23 cellular contexts compared by ENCODE assay signal in the genomic region with DNA sequence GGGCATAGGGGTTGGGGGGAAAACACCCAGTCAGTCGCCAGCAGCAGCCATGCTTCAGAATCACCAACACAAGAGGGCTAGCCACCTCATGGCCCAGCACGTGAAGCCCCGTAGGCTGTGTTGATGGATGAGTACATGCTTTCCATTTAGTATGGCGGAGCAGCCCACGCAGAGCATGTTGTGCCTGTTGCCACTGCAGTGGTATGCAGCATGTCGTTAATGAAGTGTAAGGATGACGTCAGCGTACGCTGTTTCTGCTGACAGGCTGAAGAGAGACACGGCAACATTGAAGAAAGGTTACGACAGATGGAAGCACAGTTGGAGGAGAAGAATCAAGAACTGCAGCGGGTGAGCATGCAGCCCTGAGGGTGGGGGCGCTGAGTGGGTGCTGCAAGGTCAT.
DNase-seq lines count a peak whose midpoint lies in the region; ATAC-seq, FAIRE-seq and TF ChIP-seq lines count a peak whose summit lies in the region.
"Had no signal": no experiment of that assay in that cellular context is flagged by ENCODE, and none has a peak within 500 bp of the region (broad histone marks: within the 10 kb centered on the region; RNA-seq: fewer than 3 reads in every experiment).

No MANE protein-coding gene starts in this region.

- no peak for ATAC-seq in HepG2
- ATAC-seq in right lobe of liver = no peak
- ATAC-seq in HG03108 (IDR thresholded peaks at IDR 0.05; ENCODE audit: unreplicated experiment) = no peak
- ATAC-seq: activated CD4-positive, CD25-positive, alpha-beta regulatory T cell treated with anti-CD3 and anti-CD28 coated beads, Interleukin-2, amount 50 U/mL, for 24 hours; activated CD8-positive, alpha-beta T cell treated with anti-CD3 and anti-CD28 coated beads, Interleukin-2, amount 10 ng/mL, durations not matched to agents 7 days and 5 days; activated T-cell treated with anti-CD3 and anti-CD28 coated beads, Interleukin-2, amount 50 U/mL, for 4 hours; naive thymus-derived CD4-positive, alpha-beta T cell; sciatic nerve had no signal

- FAIRE-seq in HepG2 (lab: Jason Lieb, UNC) = no peak
- FAIRE-seq: GM19239, H54 had no signal

- no peak for TF ChIP-seq POLR2A in HepG2 (IDR thresholded peaks at IDR 0.05; ENCODE audit: insufficient read depth in 1 of 2, low read depth in 2 of 2, low read length in 2 of 2)
- no peak for TF ChIP-seq POLR2A in right lobe of liver (IDR thresholded peaks at IDR 0.05)

- 98% methylated on average over 13 of the region's 13 CpGs for WGBS in HepG2 (ENCODE audit: low lambda C conversion rate)
- 90% methylated on average over 11 of the region's 13 CpGs for WGBS in right lobe of liver (ENCODE audit: insufficient coverage, low coverage, low lambda C conversion rate, missing lambda C conversion rate)

- H3K9ac ChIP-seq in HepG2 (ENCODE audit: insufficient read depth, low read depth, low read length) = no peak overlapping the region

- TF ChIP-seq RAD21 in HepG2 (CRISPR knock-in tag; IDR thresholded peaks at IDR 0.05) = no peak

- H3K9me3 ChIP-seq in HepG2 (ENCODE audit: low read length) = no peaks in the 10 kb centered on the region
- H3K9me3 ChIP-seq in right lobe of liver = no peaks in the 10 kb centered on the region

- H3K4me1 ChIP-seq in HepG2 (ENCODE audit: insufficient read depth, low read length) = no peaks in the 10 kb centered on the region
- H3K4me1 ChIP-seq in right lobe of liver = no peaks in the 10 kb centered on the region

- intact Hi-C loops in HepG2 (cut with micrococcal nuclease; ENCODE audit: unreplicated experiment) = no loop called here
- intact Hi-C loops in right lobe of liver (cut with DNase I) = no loop called here

- in situ Hi-C loops in HepG2 (cut with HindIII; ENCODE audit: extremely low pct_ligation_motif_present, low pct_unique_long_range_greater_than_20kb) = no loop called here

- no peak for TF ChIP-seq EP300 in HepG2 (IDR thresholded peaks at IDR 0.05; ENCODE audit: low read depth in 2 of 2, low read length in 2 of 2)
- TF ChIP-seq EP300 in HepG2 (CRISPR knock-in tag; IDR thresholded peaks at IDR 0.05; ENCODE audit: borderline replicate concordance) = no peak

- H4K20me1 ChIP-seq in HepG2 (ENCODE audit: insufficient read depth, low read length) = no peaks in the 10 kb centered on the region

- CTCF ChIA-PET in HepG2 (lab: Yijun Ruan, JAX; ENCODE audit: low intra/inter-chr PET ratio, low total read pairs) = no interaction called here

- H3K36me3 ChIP-seq in HepG2 (replicated peaks in 1 of 2; ENCODE audit: control insufficient read depth in 1 of 2, insufficient read depth in 2 of 2, low read length in 2 of 2) = peaks cover 34 to 81% of the 10 kb centered on the region in 2 experiments
- peaks cover 0 to 88% (median 33%) of the 10 kb centered on the region in 4 donors for H3K36me3 ChIP-seq in right lobe of liver

- DNase-seq in HepG2 (ENCODE audit: low spot score) = no peak
- no peak for DNase-seq in right lobe of liver
- peak; percentile 91 for DNase-seq in cerebellar cortex (ENCODE audit: low spot score)
- peak; percentile 12 for DNase-seq in inferior parietal cortex (ENCODE audit: extremely low spot score)
- DNase-seq in NCI-H1105 (lab: John Stamatoyannopoulos, UW) = no peak
- no peak for DNase-seq in NCI-H1436 treated with DMSO at 0.1 percent for 48 hours (lab: John Stamatoyannopoulos, UW)
- DNase-seq in activated naive CD4-positive, alpha-beta T cell treated with anti-CD3 and anti-CD28 coated beads, Interleukin-2, amount 50 U/mL, for 16 hours = no peak
- DNase-seq: ACHN; activated CD8-positive, alpha-beta T cell treated with anti-CD3 and anti-CD28 coated beads, Interleukin-2, amount 10 ng/mL, durations not matched to agents 7 days and 5 days; activated T-cell treated with anti-CD3 and anti-CD28 coated beads, Interleukin-2, amount 50 U/mL, for 4 hours; CD4-positive, CD25-positive, alpha-beta regulatory T cell; dermis blood vessel endothelial cell; DMS153; foreskin melanocyte; GF-D8; naive thymus-derived CD4-positive, alpha-beta T cell; NCI-H510A; T1000 had no signal

- no peak overlapping the region for H3K4me2 ChIP-seq in HepG2 (ENCODE audit: low read depth, low read length)

- H2AFZ ChIP-seq in HepG2 (ENCODE audit: low read length) = no peak overlapping the region

- no peak overlapping the region for H3K27ac ChIP-seq in HepG2 (ENCODE audit: extremely low read length, insufficient read depth, low read length)
- no peak overlapping the region for H3K27ac ChIP-seq in right lobe of liver

- no peak overlapping the region for H3K4me3 ChIP-seq in HepG2 (replicated peaks in 1 of 3; ENCODE audit: insufficient read depth in 1 of 3, low read depth in 2 of 3, low read length in 3 of 3)
- H3K4me3 ChIP-seq in right lobe of liver = no peak overlapping the region

- no peak for TF ChIP-seq CTCF in HepG2 (CRISPR knock-in tag; IDR thresholded peaks at IDR 0.05)
- no peak for TF ChIP-seq CTCF in right lobe of liver (IDR thresholded peaks at IDR 0.05)

- H3K27me3 ChIP-seq in HepG2 (ENCODE audit: control insufficient read depth in 1 of 2, insufficient read depth in 2 of 2, low read length in 2 of 2) (no peaks in the 10 kb centered on the region), right lobe of liver (no peaks in the 10 kb centered on the region)

- POLR2A ChIA-PET in HepG2 (lab: Yijun Ruan, JAX) = no interaction called here

- no TSS peak for BruUV-seq in HepG2 (replicated peaks; lab: Mats Ljungman, UMichigan)

- no peaks in the 10 kb centered on the region for H3K79me2 ChIP-seq in HepG2 (ENCODE audit: insufficient read depth, low read length)

TF ChIP-seq in HepG2, 621 proteins besides CTCF, POLR2A, EP300 and RAD21:
- TF ChIP-seq RBM22 (optimal IDR thresholded peaks at IDR 0.05; ENCODE audit: low read length) (peak; percentile 44), MLLT10 (CRISPR knock-in tag; IDR thresholded peaks at IDR 0.05) (no peak), ZNF501 (CRISPR knock-in tag; IDR thresholded peaks at IDR 0.05) (no peak), RARA (CRISPR knock-in tag; IDR thresholded peaks at IDR 0.05) (no peak), HIVEP1 (CRISPR knock-in tag; IDR thresholded peaks at IDR 0.05) (no peak), SNRNP70 (IDR thresholded peaks at IDR 0.05; ENCODE audit: low read depth, low read length) (no peak), ARNTL (CRISPR knock-in tag; IDR thresholded peaks at IDR 0.05) (no peak)
- TF ChIP-seq, protein P1, sequence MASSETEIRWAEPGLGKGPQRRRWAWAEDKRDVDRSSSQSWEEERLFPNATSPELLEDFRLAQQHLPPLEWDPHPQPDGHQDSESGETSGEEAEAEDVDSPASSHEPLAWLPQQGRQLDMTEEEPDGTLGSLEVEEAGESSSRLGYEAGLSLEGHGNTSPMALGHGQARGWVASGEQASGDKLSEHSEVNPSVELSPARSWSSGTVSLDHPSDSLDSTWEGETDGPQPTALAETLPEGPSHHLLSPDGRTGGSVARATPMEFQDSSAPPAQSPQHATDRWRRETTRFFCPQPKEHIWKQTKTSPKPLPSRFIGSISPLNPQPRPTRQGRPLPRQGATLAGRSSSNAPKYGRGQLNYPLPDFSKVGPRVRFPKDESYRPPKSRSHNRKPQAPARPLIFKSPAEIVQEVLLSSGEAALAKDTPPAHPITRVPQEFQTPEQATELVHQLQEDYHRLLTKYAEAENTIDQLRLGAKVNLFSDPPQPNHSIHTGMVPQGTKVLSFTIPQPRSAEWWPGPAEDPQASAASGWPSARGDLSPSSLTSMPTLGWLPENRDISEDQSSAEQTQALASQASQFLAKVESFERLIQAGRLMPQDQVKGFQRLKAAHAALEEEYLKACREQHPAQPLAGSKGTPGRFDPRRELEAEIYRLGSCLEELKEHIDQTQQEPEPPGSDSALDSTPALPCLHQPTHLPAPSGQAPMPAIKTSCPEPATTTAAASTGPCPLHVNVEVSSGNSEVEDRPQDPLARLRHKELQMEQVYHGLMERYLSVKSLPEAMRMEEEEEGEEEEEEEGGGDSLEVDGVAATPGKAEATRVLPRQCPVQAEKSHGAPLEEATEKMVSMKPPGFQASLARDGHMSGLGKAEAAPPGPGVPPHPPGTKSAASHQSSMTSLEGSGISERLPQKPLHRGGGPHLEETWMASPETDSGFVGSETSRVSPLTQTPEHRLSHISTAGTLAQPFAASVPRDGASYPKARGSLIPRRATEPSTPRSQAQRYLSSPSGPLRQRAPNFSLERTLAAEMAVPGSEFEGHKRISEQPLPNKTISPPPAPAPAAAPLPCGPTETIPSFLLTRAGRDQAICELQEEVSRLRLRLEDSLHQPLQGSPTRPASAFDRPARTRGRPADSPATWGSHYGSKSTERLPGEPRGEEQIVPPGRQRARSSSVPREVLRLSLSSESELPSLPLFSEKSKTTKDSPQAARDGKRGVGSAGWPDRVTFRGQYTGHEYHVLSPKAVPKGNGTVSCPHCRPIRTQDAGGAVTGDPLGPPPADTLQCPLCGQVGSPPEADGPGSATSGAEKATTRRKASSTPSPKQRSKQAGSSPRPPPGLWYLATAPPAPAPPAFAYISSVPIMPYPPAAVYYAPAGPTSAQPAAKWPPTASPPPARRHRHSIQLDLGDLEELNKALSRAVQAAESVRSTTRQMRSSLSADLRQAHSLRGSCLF (CRISPR knock-in tag; IDR thresholded peaks at IDR 0.05; ENCODE audit: borderline replicate concordance) = no peak

Comparison
In these comparisons a context has a peak if more than half of its experiments do, and no peak if none do; other contexts are left out.
1. DNase-seq: peak in cerebellar cortex (single experiment) and inferior parietal cortex (single experiment); none in HepG2 (single experiment), right lobe of liver (0 of 3), NCI-H1105 (single experiment), NCI-H1436 treated with DMSO at 0.1 percent for 48 hours (single experiment) and activated naive CD4-positive, alpha-beta T cell treated with anti-CD3 and anti-CD28 coated beads, Interleukin-2, amount 50 U/mL, for 16 hours (single experiment).